Comparison of ENCODE assay signal across 21 cellular contexts in the genomic region with DNA sequence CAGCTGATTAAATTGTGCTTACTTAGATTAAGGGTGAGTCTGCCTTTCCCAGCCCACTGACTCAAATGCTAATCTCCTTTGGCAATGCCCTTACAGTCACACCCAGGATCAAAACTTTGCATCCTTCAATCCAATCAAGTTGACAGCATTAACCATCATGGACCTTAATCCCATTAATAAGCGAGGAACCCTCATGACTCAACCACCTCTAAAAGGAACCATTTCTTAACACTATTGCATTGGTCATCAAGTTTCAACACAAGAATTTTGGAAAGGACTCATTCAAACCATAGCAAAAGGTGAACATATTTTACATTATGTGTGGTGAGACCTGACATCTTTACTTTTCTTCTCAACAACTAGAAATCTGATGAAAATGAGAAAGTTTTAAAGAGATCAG.
"Had no signal": no experiment of that assay in that cellular context is flagged by ENCODE, and none has a peak within 500 bp of the region (broad histone marks: within the 10 kb centered on the region; RNA-seq: fewer than 3 reads in every experiment).

No MANE protein-coding gene starts in this region.

- H3K27ac ChIP-seq: left ventricle myocardium inferior, ovary, sigmoid colon, spleen, suprapubic skin, thoracic aorta, tibial artery, upper lobe of right lung, uterus had no signal

- H3K27me3 ChIP-seq: ovary, sigmoid colon, spleen, suprapubic skin, tibial artery, upper lobe of right lung, uterus had no signal

- H3K9me3 ChIP-seq: mucosa of descending colon, ovary, sigmoid colon, suprapubic skin, thoracic aorta, tibial artery, upper lobe of right lung, uterus had no signal

- DNase-seq: hypothalamus; immature natural killer cell; islet precursor cell; left ventricle myocardium inferior; midbrain; mucosa of descending colon; naive thymus-derived CD4-positive, alpha-beta T cell; ovary; right cardiac atrium; sigmoid colon; small intestine; spleen; stimulated activated CD4-positive, alpha-beta T cell treated with anti-CD3 and anti-CD28 coated beads, Interleukin-4, amount 100 ng/mL, for 24 hours; stimulated activated naive CD4-positive, alpha-beta T cell; tibial artery; trophoblast cell; upper lobe of right lung; uterus had no signal

- H3K36me3 ChIP-seq: left ventricle myocardium inferior, ovary, sigmoid colon, spleen, suprapubic skin, thoracic aorta, tibial artery, upper lobe of right lung, uterus had no signal

- H3K4me1 ChIP-seq: left ventricle myocardium inferior, spleen, suprapubic skin, tibial artery, upper lobe of right lung, uterus had no signal

- H3K4me3 ChIP-seq: left ventricle myocardium inferior, lung, mucosa of descending colon, ovary, sigmoid colon, spleen, suprapubic skin, thoracic aorta, tibial artery, upper lobe of right lung, uterus had no signal
